32 cellular contexts compared by ENCODE assay signal in the genomic region with DNA sequence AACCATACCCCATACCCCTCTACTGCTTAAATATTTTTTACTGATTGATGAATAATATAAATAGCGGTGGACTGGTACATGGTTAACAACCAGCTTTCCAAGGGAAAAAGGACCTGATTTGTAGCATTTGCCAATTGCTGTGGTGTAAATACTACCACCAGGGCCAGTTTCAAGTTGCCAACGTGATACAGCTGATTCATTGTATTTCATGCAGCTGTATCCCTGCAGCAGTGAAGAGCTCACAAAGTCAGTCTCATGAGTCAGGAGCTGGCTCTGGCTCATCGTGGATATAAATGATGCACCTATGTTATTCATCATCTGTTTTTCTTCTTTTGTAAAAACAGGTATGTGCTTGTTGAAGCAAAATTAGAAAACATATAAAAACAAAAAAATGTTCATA. TPM values are rescaled to one million over a fixed set of nuclear protein-coding genes. Genes with fewer than 3 reads are reported as not detected.
DNase-seq lines count a peak whose midpoint lies in the region; ATAC-seq and TF ChIP-seq lines count a peak whose summit lies in the region.
"Had no signal": no experiment of that assay in that cellular context is flagged by ENCODE, and none has a peak within 500 bp of the region (broad histone marks: within the 10 kb centered on the region; RNA-seq: fewer than 3 reads in every experiment).

No MANE protein-coding gene starts in this region.

- H3K36me3 ChIP-seq in BE2C, result no peaks in the 10 kb centered on the region
- H3K36me3 ChIP-seq: gastrocnemius medialis, ovary, spleen, suprapubic skin had no signal

- H3K4me1 ChIP-seq in BE2C, result no peaks in the 10 kb centered on the region
- H3K4me1 ChIP-seq: gastrocnemius medialis had no signal

- H3K36me3 Mint-ChIP-seq in activated T-helper 17 cell treated with anti-CD3 and anti-CD28 coated beads, Interleukin-2, amount 50 U/mL, for 72 hours (ENCODE audit: low read depth), result no peaks in the 10 kb centered on the region
- H3K36me3 Mint-ChIP-seq: stimulated activated memory B cell treated with anti-CD40 and anti-IgM and Interleukin-4, amounts not matched to agents 10 μg/mL and 1 μg/mL and 100 μg/mL, for 72 hours had no signal

- H3K4me3 Mint-ChIP-seq in activated T-helper 17 cell treated with anti-CD3 and anti-CD28 coated beads, Interleukin-2, amount 50 U/mL, for 72 hours, result no peak overlapping the region
- H3K4me3 Mint-ChIP-seq: activated T-cell treated with anti-CD3 and anti-CD28 coated beads, Interleukin-2, amount 50 U/mL, for 72 hours; nephron; stimulated activated memory B cell treated with anti-CD40 and anti-IgM and Interleukin-4, amounts not matched to agents 10 μg/mL and 1 μg/mL and 100 μg/mL, for 72 hours; T-helper 17 cell had no signal

- TF ChIP-seq CTCF in fibroblast of mammary gland (conservative IDR thresholded peaks at IDR 0.05; ENCODE audit: control insufficient read depth, insufficient read depth, low read depth, low read length) (no peak), BE2C (IDR thresholded peaks at IDR 0.05; ENCODE audit: low read depth, low read length) (no peak)

- no peaks in the 10 kb centered on the region for H3K9me3 ChIP-seq in BE2C
- H3K9me3 ChIP-seq: gastrocnemius medialis, ovary, spleen, suprapubic skin had no signal

- H3K9me3 Mint-ChIP-seq in activated T-helper 17 cell treated with anti-CD3 and anti-CD28 coated beads, Interleukin-2, amount 50 U/mL, for 72 hours, result no peaks in the 10 kb centered on the region
- H3K9me3 Mint-ChIP-seq: activated T-cell treated with anti-CD3 and anti-CD28 coated beads, Interleukin-2, amount 50 U/mL, for 72 hours; nephron; stimulated activated memory B cell treated with anti-CD40 and anti-IgM and Interleukin-4, amounts not matched to agents 10 μg/mL and 1 μg/mL and 100 μg/mL, for 72 hours had no signal

- no peaks in the 10 kb centered on the region for H3K27me3 Mint-ChIP-seq in activated T-helper 17 cell treated with anti-CD3 and anti-CD28 coated beads, Interleukin-2, amount 50 U/mL, for 72 hours

- H3K27ac Mint-ChIP-seq in activated T-helper 17 cell treated with anti-CD3 and anti-CD28 coated beads, Interleukin-2, amount 50 U/mL, for 72 hours, result no peak overlapping the region
- H3K27ac Mint-ChIP-seq: activated T-cell treated with anti-CD3 and anti-CD28 coated beads, Interleukin-2, amount 50 U/mL, for 72 hours; nephron; stimulated activated memory B cell treated with anti-CD40 and anti-IgM and Interleukin-4, amounts not matched to agents 10 μg/mL and 1 μg/mL and 100 μg/mL, for 72 hours; T-helper 17 cell had no signal

- H3K4me3 ChIP-seq in fibroblast of mammary gland (ENCODE audit: control insufficient read depth, low read depth, low read length), result no peak overlapping the region
- no peak overlapping the region for H3K4me3 ChIP-seq in BE2C (ENCODE audit: low read depth, low read length)
- H3K4me3 ChIP-seq: gastrocnemius medialis, ovary, SK-N-MC, spleen, suprapubic skin had no signal

- DNase-seq in A172 (ENCODE audit: low spot score), result peak; percentile 6
- DNase-seq in HT1080 (ENCODE audit: low read depth), result peak; percentile 58
- DNase-seq in fibroblast of mammary gland (ENCODE audit: low read depth), result peak; percentile 57
- no peak for DNase-seq in SKM-1 (lab: John Stamatoyannopoulos, UW; ENCODE audit: unreplicated experiment)
- no peak for DNase-seq in pons (ENCODE audit: low spot score)
- DNase-seq in activated CD4-positive, alpha-beta T cell treated with anti-CD3 and anti-CD28 coated beads, Interleukin-2, amount 50 U/mL, for 48 hours, result no peak
- no peak for DNase-seq in BE2C
- DNase-seq: activated CD4-positive, alpha-beta T cell treated with anti-CD3 and anti-CD28 coated beads for 48 hours; activated naive CD4-positive, alpha-beta T cell treated with anti-CD3 and anti-CD28 coated beads, Interleukin-2, amount 50 U/mL, for 16 hours; activated T-cell treated with anti-CD3 and anti-CD28 coated beads, Interleukin-2, amount 50 U/mL, for 72 hours; dermis blood vessel endothelial cell; DND-41; gastrocnemius medialis; hippocampal formation; NCI-H1436; NCI-H2171; NCI-H510A treated with DMSO at 0.1 percent for 48 hours; NK-92 treated with Interleukin-12 subunit alpha and Interleukin-12 subunit beta, amount 100 ng/mL, for 24 hours; ovary; stimulated activated CD4-positive, alpha-beta T cell treated with anti-CD3 and anti-CD28 coated beads, Interleukin-2, amount 100 ng/mL, for 48 hours; T-helper 17 cell had no signal

- H3K4me1 Mint-ChIP-seq in activated T-helper 17 cell treated with anti-CD3 and anti-CD28 coated beads, Interleukin-2, amount 50 U/mL, for 72 hours, result no peaks in the 10 kb centered on the region

- peak; percentile 62 for ATAC-seq in activated T-helper 17 cell treated with anti-CD3 and anti-CD28 coated beads, Interleukin-2, amount 50 U/mL, for 72 hours (replicated peaks)
- ATAC-seq: activated T-cell treated with anti-CD3 and anti-CD28 coated beads, Interleukin-2, amount 50 U/mL, for 72 hours; gastrocnemius medialis; Panc1; stimulated activated memory B cell treated with anti-CD40 and anti-IgM and Interleukin-4, amounts not matched to agents 10 μg/mL and 1 μg/mL and 100 μg/mL, for 72 hours; T-helper 17 cell had no signal

- H3K27me3 ChIP-seq in BE2C, result no peaks in the 10 kb centered on the region
- H3K27me3 ChIP-seq: gastrocnemius medialis, ovary, suprapubic skin had no signal

RNA-seq across cellular contexts. Expression of a gene that starts 15.2 kb away (rescaled TPM):
- total RNA-seq in A172 (2014; rRNA removed; shearing (Covaris generic)), result not detected in 2 replicates
- total RNA-seq in HT1080 (2014; rRNA removed; shearing (Covaris generic)), result 1.4 TPM in 1 of 2 replicates, not detected in the other
- polyA plus RNA-seq in HT1080 (2015; cell fraction: cytosol; rRNA removed), result not detected in 2 replicates
- not detected in 2 replicates for polyA plus RNA-seq in HT1080 (2015; cell fraction: nucleus; rRNA removed)
- not detected for total RNA-seq in activated T-helper 17 cell treated with anti-CD3 and anti-CD28 coated beads, Interleukin-2, amount 50 U/mL, for 72 hours
- polyA plus RNA-seq in BE2C (2012; ENCODE audit: insufficient read depth, insufficient read length, low read depth), result not detected
- total RNA-seq: activated T-cell treated with anti-CD3 and anti-CD28 coated beads, Interleukin-2, amount 50 U/mL, for 72 hours; cardiac septum; dermis blood vessel endothelial cell; gastrocnemius medialis; liver; spleen; T-helper 17 cell; ureter had no signal
- polyA plus RNA-seq: BJ, liver, ovary had no signal

RNA-seq across cellular contexts. Expression of a gene that starts 40.6 kb away (rescaled TPM):
- not detected in 2 replicates for total RNA-seq in A172 (2014; rRNA removed; shearing (Covaris generic))
- not detected in 2 replicates for total RNA-seq in HT1080 (2014; rRNA removed; shearing (Covaris generic))
- polyA plus RNA-seq in HT1080 (2015; cell fraction: cytosol; rRNA removed), result not detected in 2 replicates
- not detected in 2 replicates for polyA plus RNA-seq in HT1080 (2015; cell fraction: nucleus; rRNA removed)
- not detected for total RNA-seq in activated T-helper 17 cell treated with anti-CD3 and anti-CD28 coated beads, Interleukin-2, amount 50 U/mL, for 72 hours
- not detected for polyA plus RNA-seq in BE2C (2012; ENCODE audit: insufficient read depth, insufficient read length, low read depth)
- total RNA-seq: activated T-cell treated with anti-CD3 and anti-CD28 coated beads, Interleukin-2, amount 50 U/mL, for 72 hours; cardiac septum; dermis blood vessel endothelial cell; gastrocnemius medialis; liver; spleen; T-helper 17 cell; ureter had no signal
- polyA plus RNA-seq: BJ, liver had no signal

Comparison
In these comparisons a context has a peak if more than half of its experiments do, and no peak if none do; other contexts are left out.
1. DNase-seq: peak in A172 (single experiment), HT1080 (single experiment) and fibroblast of mammary gland (single experiment); none in SKM-1 (single experiment), pons (single experiment), activated CD4-positive, alpha-beta T cell treated with anti-CD3 and anti-CD28 coated beads, Interleukin-2, amount 50 U/mL, for 48 hours (0 of 2) and BE2C (single experiment).